In the genomic region with DNA sequence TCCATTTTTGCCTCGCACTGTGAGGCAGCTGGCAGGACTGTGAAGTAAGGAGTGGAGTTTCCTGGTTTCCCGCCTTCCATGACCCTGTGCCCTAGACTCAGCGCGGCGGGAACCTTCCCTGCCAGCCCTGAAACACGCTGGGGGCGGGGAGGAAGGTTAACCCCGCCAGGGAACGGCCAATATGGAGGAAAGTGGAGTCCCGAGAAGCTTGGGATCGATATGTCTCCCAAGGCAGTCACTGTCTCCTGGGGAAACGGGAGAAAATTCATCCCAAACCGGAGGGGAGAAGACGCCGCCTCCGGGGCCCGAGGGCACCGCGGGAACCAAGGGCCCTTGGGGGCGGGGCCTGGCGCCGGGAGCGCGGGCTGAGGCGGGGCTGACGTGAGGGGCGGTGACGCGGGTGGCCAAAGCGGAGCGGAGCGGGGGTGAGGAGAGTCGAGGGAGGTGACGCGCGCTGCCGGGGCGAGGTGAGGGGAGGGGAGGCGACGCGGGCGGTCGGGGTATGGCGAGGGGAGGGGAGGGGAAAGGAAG, we compare ENCODE assay signal across 1 cellular context.
TF ChIP-seq lines count a peak whose summit lies in the region.

A gene with protein sequence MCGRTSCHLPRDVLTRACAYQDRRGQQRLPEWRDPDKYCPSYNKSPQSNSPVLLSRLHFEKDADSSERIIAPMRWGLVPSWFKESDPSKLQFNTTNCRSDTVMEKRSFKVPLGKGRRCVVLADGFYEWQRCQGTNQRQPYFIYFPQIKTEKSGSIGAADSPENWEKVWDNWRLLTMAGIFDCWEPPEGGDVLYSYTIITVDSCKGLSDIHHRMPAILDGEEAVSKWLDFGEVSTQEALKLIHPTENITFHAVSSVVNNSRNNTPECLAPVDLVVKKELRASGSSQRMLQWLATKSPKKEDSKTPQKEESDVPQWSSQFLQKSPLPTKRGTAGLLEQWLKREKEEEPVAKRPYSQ (plus strand): TSS at position 432 of the 531 bp plus-strand sequence. CDS start 863 bp downstream, outside the sequence.

TF ChIP-seq in HepG2, 621 proteins besides CTCF, POLR2A, EP300 and RAD21 (continued from another document and continues in another):
- TF ChIP-seq, protein P1, sequence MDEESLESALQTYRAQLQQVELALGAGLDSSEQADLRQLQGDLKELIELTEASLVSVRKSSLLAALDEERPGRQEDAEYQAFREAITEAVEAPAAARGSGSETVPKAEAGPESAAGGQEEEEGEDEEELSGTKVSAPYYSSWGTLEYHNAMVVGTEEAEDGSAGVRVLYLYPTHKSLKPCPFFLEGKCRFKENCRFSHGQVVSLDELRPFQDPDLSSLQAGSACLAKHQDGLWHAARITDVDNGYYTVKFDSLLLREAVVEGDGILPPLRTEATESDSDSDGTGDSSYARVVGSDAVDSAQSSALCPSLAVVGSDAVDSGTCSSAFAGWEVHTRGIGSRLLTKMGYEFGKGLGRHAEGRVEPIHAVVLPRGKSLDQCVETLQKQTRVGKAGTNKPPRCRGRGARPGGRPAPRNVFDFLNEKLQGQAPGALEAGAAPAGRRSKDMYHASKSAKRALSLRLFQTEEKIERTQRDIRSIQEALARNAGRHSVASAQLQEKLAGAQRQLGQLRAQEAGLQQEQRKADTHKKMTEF (CRISPR knock-in tag; IDR thresholded peaks at IDR 0.05), result 0 out of 2 replicates have a peak, but pooled peaks have one; percentile 16
- TF ChIP-seq RCOR2 (CRISPR knock-in tag; IDR thresholded peaks at IDR 0.05), result no peak
- no peak for TF ChIP-seq FLYWCH1 (CRISPR knock-in tag; IDR thresholded peaks at IDR 0.05)
- TF ChIP-seq ZSCAN22 (CRISPR knock-in tag; IDR thresholded peaks at IDR 0.05), result no peak
- no peak for TF ChIP-seq CBX5 (CRISPR knock-in tag; IDR thresholded peaks at IDR 0.05; ENCODE audit: borderline replicate concordance)
- TF ChIP-seq, protein P2, sequence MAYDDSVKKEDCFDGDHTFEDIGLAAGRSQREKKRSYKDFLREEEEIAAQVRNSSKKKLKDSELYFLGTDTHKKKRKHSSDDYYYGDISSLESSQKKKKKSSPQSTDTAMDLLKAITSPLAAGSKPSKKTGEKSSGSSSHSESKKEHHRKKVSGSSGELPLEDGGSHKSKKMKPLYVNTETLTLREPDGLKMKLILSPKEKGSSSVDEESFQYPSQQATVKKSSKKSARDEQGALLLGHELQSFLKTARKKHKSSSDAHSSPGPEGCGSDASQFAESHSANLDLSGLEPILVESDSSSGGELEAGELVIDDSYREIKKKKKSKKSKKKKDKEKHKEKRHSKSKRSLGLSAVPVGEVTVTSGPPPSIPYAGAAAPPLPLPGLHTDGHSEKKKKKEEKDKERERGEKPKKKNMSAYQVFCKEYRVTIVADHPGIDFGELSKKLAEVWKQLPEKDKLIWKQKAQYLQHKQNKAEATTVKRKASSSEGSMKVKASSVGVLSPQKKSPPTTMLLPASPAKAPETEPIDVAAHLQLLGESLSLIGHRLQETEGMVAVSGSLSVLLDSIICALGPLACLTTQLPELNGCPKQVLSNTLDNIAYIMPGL (CRISPR knock-in tag; IDR thresholded peaks at IDR 0.05; ENCODE audit: borderline replicate concordance in 1 of 2, low read depth in 1 of 2), result 0 out of 4 replicates have a peak, but pooled peaks of 1 of the 2 experiments have one; percentile 7
- no peak for TF ChIP-seq WIZ (CRISPR knock-in tag; IDR thresholded peaks at IDR 0.05)
- TF ChIP-seq ZNF180 (CRISPR knock-in tag; IDR thresholded peaks at IDR 0.05; ENCODE audit: borderline replicate concordance, low read depth), result no peak
- TF ChIP-seq, protein P3, sequence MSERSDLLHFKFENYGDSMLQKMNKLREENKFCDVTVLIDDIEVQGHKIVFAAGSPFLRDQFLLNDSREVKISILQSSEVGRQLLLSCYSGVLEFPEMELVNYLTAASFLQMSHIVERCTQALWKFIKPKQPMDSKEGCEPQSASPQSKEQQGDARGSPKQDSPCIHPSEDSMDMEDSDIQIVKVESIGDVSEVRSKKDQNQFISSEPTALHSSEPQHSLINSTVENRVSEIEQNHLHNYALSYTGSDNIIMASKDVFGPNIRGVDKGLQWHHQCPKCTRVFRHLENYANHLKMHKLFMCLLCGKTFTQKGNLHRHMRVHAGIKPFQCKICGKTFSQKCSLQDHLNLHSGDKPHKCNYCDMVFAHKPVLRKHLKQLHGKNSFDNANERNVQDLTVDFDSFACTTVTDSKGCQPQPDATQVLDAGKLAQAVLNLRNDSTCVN (CRISPR knock-in tag; IDR thresholded peaks at IDR 0.05; ENCODE audit: borderline replicate concordance), result no peak
- TF ChIP-seq, protein P4, sequence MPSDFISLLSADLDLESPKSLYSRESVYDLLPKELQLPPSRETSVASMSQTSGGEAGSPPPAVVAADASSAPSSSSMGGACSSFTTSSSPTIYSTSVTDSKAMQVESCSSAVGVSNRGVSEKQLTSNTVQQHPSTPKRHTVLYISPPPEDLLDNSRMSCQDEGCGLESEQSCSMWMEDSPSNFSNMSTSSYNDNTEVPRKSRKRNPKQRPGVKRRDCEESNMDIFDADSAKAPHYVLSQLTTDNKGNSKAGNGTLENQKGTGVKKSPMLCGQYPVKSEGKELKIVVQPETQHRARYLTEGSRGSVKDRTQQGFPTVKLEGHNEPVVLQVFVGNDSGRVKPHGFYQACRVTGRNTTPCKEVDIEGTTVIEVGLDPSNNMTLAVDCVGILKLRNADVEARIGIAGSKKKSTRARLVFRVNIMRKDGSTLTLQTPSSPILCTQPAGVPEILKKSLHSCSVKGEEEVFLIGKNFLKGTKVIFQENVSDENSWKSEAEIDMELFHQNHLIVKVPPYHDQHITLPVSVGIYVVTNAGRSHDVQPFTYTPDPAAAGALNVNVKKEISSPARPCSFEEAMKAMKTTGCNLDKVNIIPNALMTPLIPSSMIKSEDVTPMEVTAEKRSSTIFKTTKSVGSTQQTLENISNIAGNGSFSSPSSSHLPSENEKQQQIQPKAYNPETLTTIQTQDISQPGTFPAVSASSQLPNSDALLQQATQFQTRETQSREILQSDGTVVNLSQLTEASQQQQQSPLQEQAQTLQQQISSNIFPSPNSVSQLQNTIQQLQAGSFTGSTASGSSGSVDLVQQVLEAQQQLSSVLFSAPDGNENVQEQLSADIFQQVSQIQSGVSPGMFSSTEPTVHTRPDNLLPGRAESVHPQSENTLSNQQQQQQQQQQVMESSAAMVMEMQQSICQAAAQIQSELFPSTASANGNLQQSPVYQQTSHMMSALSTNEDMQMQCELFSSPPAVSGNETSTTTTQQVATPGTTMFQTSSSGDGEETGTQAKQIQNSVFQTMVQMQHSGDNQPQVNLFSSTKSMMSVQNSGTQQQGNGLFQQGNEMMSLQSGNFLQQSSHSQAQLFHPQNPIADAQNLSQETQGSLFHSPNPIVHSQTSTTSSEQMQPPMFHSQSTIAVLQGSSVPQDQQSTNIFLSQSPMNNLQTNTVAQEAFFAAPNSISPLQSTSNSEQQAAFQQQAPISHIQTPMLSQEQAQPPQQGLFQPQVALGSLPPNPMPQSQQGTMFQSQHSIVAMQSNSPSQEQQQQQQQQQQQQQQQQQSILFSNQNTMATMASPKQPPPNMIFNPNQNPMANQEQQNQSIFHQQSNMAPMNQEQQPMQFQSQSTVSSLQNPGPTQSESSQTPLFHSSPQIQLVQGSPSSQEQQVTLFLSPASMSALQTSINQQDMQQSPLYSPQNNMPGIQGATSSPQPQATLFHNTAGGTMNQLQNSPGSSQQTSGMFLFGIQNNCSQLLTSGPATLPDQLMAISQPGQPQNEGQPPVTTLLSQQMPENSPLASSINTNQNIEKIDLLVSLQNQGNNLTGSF (CRISPR knock-in tag; IDR thresholded peaks at IDR 0.05), result no peak
- no peak for TF ChIP-seq TEAD3 (CRISPR knock-in tag; optimal IDR thresholded peaks at IDR 0.05; ENCODE audit: borderline replicate concordance)
- TF ChIP-seq, protein P5, sequence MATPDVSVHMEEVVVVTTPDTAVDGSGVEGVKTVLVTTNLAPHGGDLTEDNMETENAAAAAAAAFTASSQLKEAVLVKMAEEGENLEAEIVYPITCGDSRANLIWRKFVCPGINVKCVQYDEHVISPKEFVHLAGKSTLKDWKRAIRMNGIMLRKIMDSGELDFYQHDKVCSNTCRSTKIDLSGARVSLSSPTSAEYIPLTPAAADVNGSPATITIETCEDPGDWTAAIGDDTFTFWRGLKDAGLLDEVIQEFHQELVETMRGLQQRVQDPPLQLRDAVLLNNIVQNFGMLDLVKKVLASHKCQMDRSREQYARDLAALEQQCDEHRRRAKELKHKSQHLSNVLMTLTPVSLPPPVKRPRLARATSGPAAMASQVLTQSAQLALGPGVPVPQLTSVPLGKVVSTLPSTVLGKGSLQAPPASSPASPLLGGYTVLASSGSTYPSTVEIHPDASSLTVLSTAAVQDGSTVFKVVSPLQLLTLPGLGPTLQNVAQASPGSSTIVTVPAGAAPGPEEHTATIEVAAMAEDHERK (CRISPR knock-in tag; IDR thresholded peaks at IDR 0.05; ENCODE audit: low read depth), result no peak
- TF ChIP-seq NONO (IDR thresholded peaks at IDR 0.05), result no peak
- TF ChIP-seq NONO (CRISPR knock-in tag; conservative IDR thresholded peaks at IDR 0.05), result peak; percentile 51; the same call in 1 of the 2 replicates
- no peak; the same call in 1 of the 2 replicates for TF ChIP-seq KMT2A (CRISPR knock-in tag; IDR thresholded peaks at IDR 0.05)
- peak; percentile 99 for TF ChIP-seq AGO2 (optimal IDR thresholded peaks at IDR 0.05; ENCODE audit: low read depth, low read length)
- no peak for TF ChIP-seq MTF2 (CRISPR knock-in tag; IDR thresholded peaks at IDR 0.05; ENCODE audit: borderline replicate concordance)
- TF ChIP-seq CBFB (CRISPR knock-in tag; IDR thresholded peaks at IDR 0.05), result 0 out of 2 replicates have a peak, but pooled peaks have one; percentile 10
- no peak for TF ChIP-seq PAWR (CRISPR knock-in tag; IDR thresholded peaks at IDR 0.05; ENCODE audit: borderline replicate concordance)
- TF ChIP-seq MXD4 (CRISPR knock-in tag; IDR thresholded peaks at IDR 0.05), result 0 out of 2 replicates have a peak, but pooled peaks have one; percentile 41
- TF ChIP-seq ZNF563 (CRISPR knock-in tag; IDR thresholded peaks at IDR 0.05), result no peak; the same call in 1 of the 2 replicates
- no peak; the same call in 1 of the 2 replicates for TF ChIP-seq ZNF775 (CRISPR knock-in tag; IDR thresholded peaks at IDR 0.05; ENCODE audit: borderline replicate concordance)
- no peak for TF ChIP-seq FOXJ3 (CRISPR knock-in tag; IDR thresholded peaks at IDR 0.05; ENCODE audit: borderline replicate concordance)
- TF ChIP-seq ARNTL (CRISPR knock-in tag; IDR thresholded peaks at IDR 0.05), result no peak
- TF ChIP-seq, protein P6, sequence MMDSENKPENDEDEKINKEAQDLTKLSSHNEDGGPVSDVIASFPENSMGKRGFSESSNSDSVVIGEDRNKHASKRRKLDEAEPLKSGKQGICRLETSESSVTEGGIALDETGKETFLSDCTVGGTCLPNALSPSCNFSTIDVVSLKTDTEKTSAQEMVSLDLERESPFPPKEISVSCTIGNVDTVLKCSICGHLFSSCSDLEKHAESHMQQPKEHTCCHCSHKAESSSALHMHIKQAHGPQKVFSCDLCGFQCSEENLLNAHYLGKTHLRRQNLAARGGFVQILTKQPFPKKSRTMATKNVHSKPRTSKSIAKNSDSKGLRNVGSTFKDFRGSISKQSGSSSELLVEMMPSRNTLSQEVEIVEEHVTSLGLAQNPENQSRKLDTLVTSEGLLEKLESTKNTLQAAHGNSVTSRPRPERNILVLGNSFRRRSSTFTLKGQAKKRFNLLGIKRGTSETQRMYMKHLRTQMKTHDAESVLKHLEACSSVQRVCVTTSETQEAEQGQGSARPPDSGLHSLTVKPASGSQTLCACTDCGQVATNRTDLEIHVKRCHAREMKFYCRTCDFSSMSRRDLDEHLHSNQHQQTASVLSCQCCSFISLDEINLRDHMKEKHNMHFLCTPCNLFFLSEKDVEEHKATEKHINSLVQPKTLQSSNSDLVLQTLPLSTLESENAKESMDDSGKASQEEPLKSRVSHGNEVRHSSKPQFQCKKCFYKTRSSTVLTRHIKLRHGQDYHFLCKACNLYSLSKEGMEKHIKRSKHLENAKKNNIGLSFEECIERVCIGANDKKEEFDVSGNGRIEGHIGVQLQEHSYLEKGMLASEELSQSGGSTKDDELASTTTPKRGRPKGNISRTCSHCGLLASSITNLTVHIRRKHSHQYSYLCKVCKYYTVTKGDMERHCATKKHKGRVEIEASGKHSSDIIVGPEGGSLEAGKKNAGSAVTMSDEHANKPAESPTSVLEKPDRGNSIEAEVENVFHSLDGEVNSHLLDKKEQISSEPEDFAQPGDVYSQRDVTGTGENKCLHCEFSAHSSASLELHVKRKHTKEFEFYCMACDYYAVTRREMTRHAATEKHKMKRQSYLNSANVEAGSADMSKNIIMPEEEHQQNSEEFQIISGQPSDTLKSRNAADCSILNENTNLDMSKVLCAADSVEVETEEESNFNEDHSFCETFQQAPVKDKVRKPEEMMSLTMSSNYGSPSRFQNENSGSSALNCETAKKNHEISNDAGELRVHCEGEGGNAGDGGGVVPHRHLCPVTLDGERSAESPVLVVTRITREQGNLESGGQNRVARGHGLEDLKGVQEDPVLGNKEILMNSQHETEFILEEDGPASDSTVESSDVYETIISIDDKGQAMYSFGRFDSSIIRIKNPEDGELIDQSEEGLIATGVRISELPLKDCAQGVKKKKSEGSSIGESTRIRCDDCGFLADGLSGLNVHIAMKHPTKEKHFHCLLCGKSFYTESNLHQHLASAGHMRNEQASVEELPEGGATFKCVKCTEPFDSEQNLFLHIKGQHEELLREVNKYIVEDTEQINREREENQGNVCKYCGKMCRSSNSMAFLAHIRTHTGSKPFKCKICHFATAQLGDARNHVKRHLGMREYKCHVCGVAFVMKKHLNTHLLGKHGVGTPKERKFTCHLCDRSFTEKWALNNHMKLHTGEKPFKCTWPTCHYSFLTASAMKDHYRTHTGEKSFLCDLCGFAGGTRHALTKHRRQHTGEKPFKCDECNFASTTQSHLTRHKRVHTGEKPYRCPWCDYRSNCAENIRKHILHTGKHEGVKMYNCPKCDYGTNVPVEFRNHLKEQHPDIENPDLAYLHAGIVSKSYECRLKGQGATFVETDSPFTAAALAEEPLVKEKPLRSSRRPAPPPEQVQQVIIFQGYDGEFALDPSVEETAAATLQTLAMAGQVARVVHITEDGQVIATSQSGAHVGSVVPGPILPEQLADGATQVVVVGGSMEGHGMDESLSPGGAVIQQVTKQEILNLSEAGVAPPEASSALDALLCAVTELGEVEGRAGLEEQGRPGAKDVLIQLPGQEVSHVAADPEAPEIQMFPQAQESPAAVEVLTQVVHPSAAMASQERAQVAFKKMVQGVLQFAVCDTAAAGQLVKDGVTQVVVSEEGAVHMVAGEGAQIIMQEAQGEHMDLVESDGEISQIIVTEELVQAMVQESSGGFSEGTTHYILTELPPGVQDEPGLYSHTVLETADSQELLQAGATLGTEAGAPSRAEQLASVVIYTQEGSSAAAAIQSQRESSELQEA (CRISPR knock-in tag; IDR thresholded peaks at IDR 0.05; ENCODE audit: not compliant biosample characterization), result no peak
- TF ChIP-seq, protein P7, sequence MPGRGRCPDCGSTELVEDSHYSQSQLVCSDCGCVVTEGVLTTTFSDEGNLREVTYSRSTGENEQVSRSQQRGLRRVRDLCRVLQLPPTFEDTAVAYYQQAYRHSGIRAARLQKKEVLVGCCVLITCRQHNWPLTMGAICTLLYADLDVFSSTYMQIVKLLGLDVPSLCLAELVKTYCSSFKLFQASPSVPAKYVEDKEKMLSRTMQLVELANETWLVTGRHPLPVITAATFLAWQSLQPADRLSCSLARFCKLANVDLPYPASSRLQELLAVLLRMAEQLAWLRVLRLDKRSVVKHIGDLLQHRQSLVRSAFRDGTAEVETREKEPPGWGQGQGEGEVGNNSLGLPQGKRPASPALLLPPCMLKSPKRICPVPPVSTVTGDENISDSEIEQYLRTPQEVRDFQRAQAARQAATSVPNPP (CRISPR knock-in tag; IDR thresholded peaks at IDR 0.05), result peak; percentile 77; the same call in 1 of the 2 replicates
- no peak; the same call in 1 of the 2 replicates for TF ChIP-seq ZNF431 (CRISPR knock-in tag; IDR thresholded peaks at IDR 0.05; ENCODE audit: borderline replicate concordance, low read depth)
- TF ChIP-seq HNRNPK (IDR thresholded peaks at IDR 0.05; ENCODE audit: low read depth, low read length, poor library complexity, severe bottlenecking), result peak; percentile 100
- TF ChIP-seq HNRNPL (IDR thresholded peaks at IDR 0.05; ENCODE audit: low read depth, low read length), result no peak
